In genomic region chr16:84110527-84110926, GRCh38 we compare ENCODE assay signal across 27 cellular contexts. TPM values are rescaled to one million over a fixed set of nuclear protein-coding genes. Genes with fewer than 3 reads are reported as not detected.
DNase-seq lines count a peak whose midpoint lies in the region; ATAC-seq lines count a peak whose summit lies in the region.
"Had no signal": no experiment of that assay in that cellular context is flagged by ENCODE, and none has a peak within 500 bp of the region (broad histone marks: within the 10 kb centered on the region; RNA-seq: fewer than 3 reads in every experiment).

No MANE protein-coding gene starts in this region.

- no peak overlapping the region for H2AFZ ChIP-seq in trophoblast cell (ENCODE audit: insufficient read depth, low read length, poor library complexity)

- H2AK5ac ChIP-seq in trophoblast cell (ENCODE audit: low read length), result no peak overlapping the region

- no peak overlapping the region for H2BK120ac ChIP-seq in trophoblast cell (ENCODE audit: insufficient read depth, low read length, poor library complexity)

- H3K4me2 ChIP-seq in trophoblast cell (ENCODE audit: low read length), result no peak overlapping the region

- H3K23ac ChIP-seq in trophoblast cell (ENCODE audit: low read length), result no peak overlapping the region

- H4K91ac ChIP-seq in trophoblast cell (ENCODE audit: low read depth, low read length), result no peak overlapping the region

- H3K79me1 ChIP-seq in trophoblast cell (ENCODE audit: low read length), result no peaks in the 10 kb centered on the region

- H3K36me3 ChIP-seq in trophoblast cell (ENCODE audit: control insufficient read depth in 1 of 2, insufficient read depth in 2 of 2, low read length in 2 of 2), result peaks cover 0 to 3% of the 10 kb centered on the region in 2 experiments
- peaks cover 2% of the 10 kb centered on the region for H3K36me3 ChIP-seq in H7 (replicated peaks; ENCODE audit: control insufficient read depth, insufficient read depth, low read length)
- H3K36me3 ChIP-seq: colonic mucosa had no signal

- H3K9me3 Mint-ChIP-seq in activated T-cell treated with anti-CD3 and anti-CD28 coated beads, Interleukin-2, amount 50 U/mL, for 24 hours, result no peaks in the 10 kb centered on the region
- no peaks in the 10 kb centered on the region for H3K9me3 Mint-ChIP-seq in activated T-cell treated with anti-CD3 and anti-CD28 coated beads, Interleukin-2, amount 50 U/mL, for 4 hours
- H3K9me3 Mint-ChIP-seq: CD4-positive, alpha-beta memory T cell; stimulated activated naive B cell treated with anti-CD40 and anti-IgM and Interleukin-4, amounts not matched to agents 10 μg/mL and 1 μg/mL and 100 μg/mL, for 72 hours; T-helper 1 cell treated with Interleukin-12 subunit alpha and Interleukin-12 subunit beta and Interleukin-4 antibody, amounts not matched to agents 30 μg/mL and 1 μg/mL, for 36 hours had no signal

- no peak overlapping the region for H3K9ac ChIP-seq in trophoblast cell (ENCODE audit: low read length)

- H3K4ac ChIP-seq in trophoblast cell (ENCODE audit: low read depth, low read length), result peak overlapping the region; percentile 24

- no peak for DNase-seq in activated T-cell treated with anti-CD3 and anti-CD28 coated beads, Interleukin-2, amount 50 U/mL, for 24 hours
- no peak for DNase-seq in activated T-cell treated with anti-CD3 and anti-CD28 coated beads, Interleukin-2, amount 50 U/mL, for 4 hours
- DNase-seq in RPMI8226 (peak; percentile 36), trophoblast cell (no peak), H7 (no peak)
- no peak for DNase-seq in activated CD4-positive, alpha-beta T cell treated with anti-CD3 and anti-CD28 coated beads for 48 hours
- DNase-seq: activated CD4-positive, alpha-beta T cell treated with anti-CD3 and anti-CD28 coated beads for 1 hour; activated naive CD4-positive, alpha-beta T cell treated with anti-CD3 and anti-CD28 coated beads, Interleukin-2, amount 50 U/mL, for 16 hours; activated T-cell treated with anti-CD3 and anti-CD28 coated beads, Interleukin-2, amount 50 U/mL, for 48 hours; CD4-positive, alpha-beta memory T cell; colonic mucosa; effector CD8-positive, alpha-beta T cell; Kasumi-1; sigmoid colon; stimulated activated CD4-positive, alpha-beta T cell treated with anti-CD3 and anti-CD28 coated beads, Interleukin-4, amount 100 ng/mL, for 4 hours; stimulated activated naive B cell treated with anti-CD40 and anti-IgM and Interleukin-4, amounts not matched to agents 10 μg/mL and 1 μg/mL and 100 μg/mL, for 72 hours had no signal

- peaks cover 4% of the 10 kb centered on the region in 2 experiments for H3K4me1 ChIP-seq in trophoblast cell (ENCODE audit: control insufficient read depth in 1 of 2, insufficient read depth in 2 of 2, low read length in 2 of 2)
- H3K4me1 ChIP-seq: colonic mucosa had no signal

- H3K9me3 ChIP-seq in trophoblast cell (ENCODE audit: insufficient read depth, low read depth, low read length), result no peaks in the 10 kb centered on the region
- H3K9me3 ChIP-seq: colonic mucosa, sigmoid colon, suprapubic skin had no signal

- peaks cover 66% of the 10 kb centered on the region for H3K4me1 Mint-ChIP-seq in activated T-cell treated with anti-CD3 and anti-CD28 coated beads, Interleukin-2, amount 50 U/mL, for 24 hours (ENCODE audit: low read depth)
- peaks cover 53% of the 10 kb centered on the region for H3K4me1 Mint-ChIP-seq in activated T-cell treated with anti-CD3 and anti-CD28 coated beads, Interleukin-2, amount 50 U/mL, for 4 hours (ENCODE audit: low read depth)

- H3K4me3 ChIP-seq in trophoblast cell (ENCODE audit: low read depth, low read length) (no peak overlapping the region), H7 (ENCODE audit: insufficient read depth, low read depth, low read length) (no peak overlapping the region)
- H3K4me3 ChIP-seq: colonic mucosa, sigmoid colon, SK-N-MC, suprapubic skin had no signal

- no peak overlapping the region for H4K8ac ChIP-seq in trophoblast cell (ENCODE audit: low read depth, low read length)

- H3K27me3 ChIP-seq in trophoblast cell (ENCODE audit: insufficient read depth, low read length) (no peaks in the 10 kb centered on the region), H7 (ENCODE audit: control insufficient read depth, insufficient read depth, low read length) (no peaks in the 10 kb centered on the region)
- H3K27me3 ChIP-seq: colonic mucosa, sigmoid colon, suprapubic skin had no signal

- H3K36me3 Mint-ChIP-seq in activated T-cell treated with anti-CD3 and anti-CD28 coated beads, Interleukin-2, amount 50 U/mL, for 24 hours (ENCODE audit: low read depth), result peaks cover 54% of the 10 kb centered on the region
- H3K36me3 Mint-ChIP-seq in activated T-cell treated with anti-CD3 and anti-CD28 coated beads, Interleukin-2, amount 50 U/mL, for 4 hours (ENCODE audit: insufficient read depth), result peaks cover 12% of the 10 kb centered on the region

- no peak overlapping the region for H4K12ac ChIP-seq in trophoblast cell (ENCODE audit: low read depth, low read length)

- H3K27me3 Mint-ChIP-seq in activated T-cell treated with anti-CD3 and anti-CD28 coated beads, Interleukin-2, amount 50 U/mL, for 24 hours, result no peaks in the 10 kb centered on the region
- H3K27me3 Mint-ChIP-seq in activated T-cell treated with anti-CD3 and anti-CD28 coated beads, Interleukin-2, amount 50 U/mL, for 4 hours (ENCODE audit: low read depth), result no peaks in the 10 kb centered on the region
- H3K27me3 Mint-ChIP-seq: CD4-positive, alpha-beta memory T cell; stimulated activated naive B cell treated with anti-CD40 and anti-IgM and Interleukin-4, amounts not matched to agents 10 μg/mL and 1 μg/mL and 100 μg/mL, for 72 hours had no signal

- H3K14ac ChIP-seq in trophoblast cell (ENCODE audit: low read length), result no peak overlapping the region

- H3K4me3 Mint-ChIP-seq in activated T-cell treated with anti-CD3 and anti-CD28 coated beads, Interleukin-2, amount 50 U/mL, for 24 hours, result no peak overlapping the region
- no peak overlapping the region for H3K4me3 Mint-ChIP-seq in activated T-cell treated with anti-CD3 and anti-CD28 coated beads, Interleukin-2, amount 50 U/mL, for 4 hours
- H3K4me3 Mint-ChIP-seq: stimulated activated naive B cell treated with anti-CD40 and anti-IgM and Interleukin-4, amounts not matched to agents 10 μg/mL and 1 μg/mL and 100 μg/mL, for 72 hours; T-helper 1 cell treated with Interleukin-12 subunit alpha and Interleukin-12 subunit beta and Interleukin-4 antibody, amounts not matched to agents 30 μg/mL and 1 μg/mL, for 36 hours had no signal

- no peak overlapping the region for H2BK5ac ChIP-seq in trophoblast cell (ENCODE audit: low read depth, low read length, poor library complexity)

- H3K79me2 ChIP-seq in trophoblast cell (ENCODE audit: control insufficient read depth, insufficient read depth, low read length, poor library complexity), result peaks cover 6% of the 10 kb centered on the region

- H3K27ac ChIP-seq in trophoblast cell (ENCODE audit: low read depth, low read length), result no peak overlapping the region
- H3K27ac ChIP-seq: colonic mucosa, HL-60, sigmoid colon, SK-N-MC, suprapubic skin had no signal

- peak overlapping the region; percentile 58 for H3K27ac Mint-ChIP-seq in activated T-cell treated with anti-CD3 and anti-CD28 coated beads, Interleukin-2, amount 50 U/mL, for 24 hours
- H3K27ac Mint-ChIP-seq: stimulated activated naive B cell treated with anti-CD40 and anti-IgM and Interleukin-4, amounts not matched to agents 10 μg/mL and 1 μg/mL and 100 μg/mL, for 72 hours; T-helper 1 cell treated with Interleukin-12 subunit alpha and Interleukin-12 subunit beta and Interleukin-4 antibody, amounts not matched to agents 30 μg/mL and 1 μg/mL, for 36 hours had no signal

- no peak overlapping the region for H2BK12ac ChIP-seq in trophoblast cell (ENCODE audit: low read length)

- H3K18ac ChIP-seq in trophoblast cell (ENCODE audit: low read length), result no peak overlapping the region

- no peak for ATAC-seq in activated T-cell treated with anti-CD3 and anti-CD28 coated beads, Interleukin-2, amount 50 U/mL, for 4 hours
- ATAC-seq in GM18498 (IDR thresholded peaks at IDR 0.05; ENCODE audit: unreplicated experiment) (peak; percentile 43), GM21529 (IDR thresholded peaks at IDR 0.05; ENCODE audit: unreplicated experiment) (no peak)
- ATAC-seq: HCT116; stimulated activated naive B cell treated with anti-CD40 and anti-IgM and Interleukin-4, amounts not matched to agents 10 μg/mL and 1 μg/mL and 100 μg/mL, for 72 hours had no signal

- WGBS in trophoblast cell (ENCODE audit: extremely low coverage, insufficient coverage, insufficient read length), result no CpG with 5 or more reads among the region's 3 CpGs

RNA-seq across cellular contexts. Expression of gene MBTPS1, which starts 6.2 kb away (rescaled TPM):
- total RNA-seq in activated T-cell treated with anti-CD3 and anti-CD28 coated beads, Interleukin-2, amount 50 U/mL, for 4 hours, result 10 to 100 TPM; 44.9 to 52.8 (median 49.2) TPM
- 57.3 and 58.4 TPM in 2 replicates for polyA plus RNA-seq in trophoblast cell (2013)
- total RNA-seq in H7 (2014; rRNA removed; shearing (Covaris generic)), result 32.3 and 34.4 TPM in 2 replicates

RNA-seq across cellular contexts. Expression of gene HSDL1, which starts 34.5 kb away (rescaled TPM):
- 10 to 100 TPM; 13.7 to 15.6 (median 14.4) TPM for total RNA-seq in activated T-cell treated with anti-CD3 and anti-CD28 coated beads, Interleukin-2, amount 50 U/mL, for 4 hours
- 17.6 and 19.2 TPM in 2 replicates for polyA plus RNA-seq in trophoblast cell (2013)
- total RNA-seq in H7 (2014; rRNA removed; shearing (Covaris generic)), result 44.5 and 53.5 TPM in 2 replicates

RNA-seq across cellular contexts. Expression of gene DNAAF1, which starts 34.6 kb away (rescaled TPM):
- total RNA-seq in activated T-cell treated with anti-CD3 and anti-CD28 coated beads, Interleukin-2, amount 50 U/mL, for 4 hours, result not detected
- polyA plus RNA-seq in trophoblast cell (2013), result 0.07 and 0.10 TPM in 2 replicates
- total RNA-seq in H7 (2014; rRNA removed; shearing (Covaris generic)), result 0.07 TPM in 1 of 2 replicates, not detected in the other
- total RNA-seq: epithelial cell of proximal tubule, NCI-H460, posterior vena cava, urinary bladder had no signal
